ENCODE assay signal across 24 cellular contexts in the genomic region with DNA sequence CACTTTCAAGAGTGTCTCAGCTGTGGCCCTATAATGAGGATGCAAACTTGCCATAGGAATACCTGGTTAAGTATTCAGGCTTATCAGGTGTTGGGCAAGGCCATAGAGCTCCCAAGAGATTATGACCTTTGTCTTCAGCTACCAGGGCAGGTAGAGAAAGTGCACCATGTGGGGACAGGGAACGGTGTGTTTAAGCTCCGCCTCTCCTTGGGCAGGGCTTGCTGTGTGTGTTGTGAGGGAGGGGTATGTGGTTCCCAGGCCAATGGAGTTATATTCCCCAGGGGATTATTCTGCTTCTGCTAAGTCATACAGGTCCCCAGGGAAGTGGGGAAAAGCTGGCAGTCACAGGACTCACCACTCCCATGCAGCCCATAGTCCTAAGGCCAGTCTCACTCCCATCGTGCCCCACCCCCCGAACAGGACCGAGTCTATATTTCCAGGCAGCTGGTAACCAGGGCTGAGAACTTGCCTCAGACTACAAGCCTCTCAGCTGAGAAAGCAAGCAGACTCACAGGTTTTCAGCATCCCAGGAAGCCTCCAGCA.
"Had no signal": no experiment of that assay in that cellular context is flagged by ENCODE, and none has a peak within 500 bp of the region (broad histone marks: within the 10 kb centered on the region; RNA-seq: fewer than 3 reads in every experiment).

No MANE protein-coding gene starts in this region.

- DNase-seq: activated B cell treated with CpG ODN at 0.5 μM for 24 hours; activated CD4-positive, alpha-beta T cell treated with anti-CD3 and anti-CD28 coated beads for 1 hour; activated CD4-positive, alpha-beta T cell treated with anti-CD3 and anti-CD28 coated beads, Interleukin-2, amount 10 ng/mL, durations not matched to agents 24 days and 14 days; activated CD4-positive, alpha-beta T cell treated with anti-CD3 and anti-CD28 coated beads, Interleukin-2, amount 50 U/mL, for 48 hours; activated CD8-positive, alpha-beta memory T cell treated with anti-CD3 and anti-CD28 coated beads, Interleukin-2, amount 10 ng/mL, durations not matched to agents 7 days and 5 days; activated effector memory CD4-positive, alpha-beta T cell treated with anti-CD3 and anti-CD28 coated beads, Interleukin-2, amount 50 U/mL, for 16 hours; activated naive CD4-positive, alpha-beta T cell treated with Interleukin-2 at 50 U/mL for 16 hours; activated T-cell treated with anti-CD3 and anti-CD28 coated beads, Interleukin-2, amount 50 U/mL, for 24 hours; amygdala; Kasumi-1; NCI-H1092; NCI-H1417; NCI-H1930; NCI-H2107; NCI-H2171 treated with DMSO at 0.1 percent for 48 hours; NCI-H345; NCI-H510A; NCI-H526 treated with DMSO at 0.1 percent for 48 hours; SHP77; T-helper 17 cell; T-helper 9 cell had no signal

- H3K27me3 ChIP-seq: SJSA1 had no signal

- ATAC-seq: activated CD8-positive, alpha-beta memory T cell treated with anti-CD3 and anti-CD28 coated beads, Interleukin-2, amount 10 ng/mL, durations not matched to agents 7 days and 5 days; T-helper 17 cell had no signal

- H3K36me3 ChIP-seq: SJSA1 had no signal

- H3K4me3 ChIP-seq: SJSA1 had no signal

- H3K4me1 ChIP-seq: SJSA1 had no signal

- H3K27ac ChIP-seq: SJSA1 had no signal

- H3K9me3 ChIP-seq: SJSA1 had no signal

- FAIRE-seq: astrocyte, RCC 7860 had no signal
